In genomic region chr12:12818693-12819092, GRCh38 we compare ENCODE assay signal across 15 cellular contexts. TPM values are rescaled to one million over a fixed set of nuclear protein-coding genes. Genes with fewer than 3 reads are reported as not detected.
A peak's percentile ranks its signal among the peaks of the same experiment; 100 is the strongest.
DNase-seq lines count a peak whose midpoint lies in the region; TF ChIP-seq lines count a peak whose summit lies in the region.
"Had no signal": no experiment of that assay in that cellular context is flagged by ENCODE, and none has a peak within 500 bp of the region (broad histone marks: within the 10 kb centered on the region; RNA-seq: fewer than 3 reads in every experiment).

No MANE protein-coding gene starts in this region.

- in situ Hi-C loops in mammary epithelial cell (cut with MboI; ENCODE audit: low sequenced_read_pairs in 2 of 2): loop anchor here in 1 of 2 donors (25.0 kb wide), 1 partner anchor 394 kb away; no protein-coding TSS in a partner anchor

- WGBS in mammary epithelial cell (ENCODE audit: low coverage, missing lambda C conversion rate): 74% methylated on average over 4 of the region's 4 CpGs
- WGBS in trophoblast cell (ENCODE audit: extremely low coverage, insufficient coverage, insufficient read length): no CpG with 5 or more reads among the region's 4 CpGs

- peak overlapping the region; percentile 85 for H2BK12ac ChIP-seq in trophoblast cell (ENCODE audit: low read length)

- peaks cover 66% of the 10 kb centered on the region for H3K36me3 Mint-ChIP-seq in Caco-2 (ENCODE audit: insufficient read depth, unreplicated experiment)

- no peaks in the 10 kb centered on the region for H3K9me3 Mint-ChIP-seq in Caco-2 (ENCODE audit: unreplicated experiment)
- H3K9me3 Mint-ChIP-seq: dendritic cell treated with granulocyte-macrophage colony-stimulating factor and Interleukin-4, amounts not matched to agents 40 ng/mL and 50 ng/mL, for 4 days had no signal

- POLR2A ChIA-PET in Caco-2 (lab: Charles Lee): interaction anchor here (0.5 to 1.2 kb wide), 3 partner anchors 19 to 1145 kb away, joined by 3 to 8 read pairs (median 3); no protein-coding TSS in a partner anchor

- H3K36me3 ChIP-seq in Caco-2 (ENCODE audit: control insufficient read depth, insufficient read depth, low read length): peaks cover 3% of the 10 kb centered on the region
- H3K36me3 ChIP-seq in mammary epithelial cell (ENCODE audit: insufficient read depth, low read length): peaks cover 40% of the 10 kb centered on the region
- peaks cover 2 to 6% of the 10 kb centered on the region in 2 experiments for H3K36me3 ChIP-seq in trophoblast cell (ENCODE audit: control insufficient read depth in 1 of 2, insufficient read depth in 2 of 2, low read length in 2 of 2)

- H3K9ac ChIP-seq in mammary epithelial cell (ENCODE audit: insufficient read depth, low read length): peak overlapping the region; percentile 84
- H3K9ac ChIP-seq in trophoblast cell (ENCODE audit: low read length): no peak overlapping the region
- H3K9ac ChIP-seq: BLaER1 had no signal

- CTCF ChIA-PET in Caco-2 (lab: Charles Lee): interaction anchor here (0.5 to 1.1 kb wide), 2 partner anchors 18 to 29 kb away, joined by 4 read pairs; no protein-coding TSS in a partner anchor
- CTCF ChIA-PET in mammary epithelial cell (lab: Charles Lee; ENCODE audit: low non-redundant PET): interaction anchor here (0.5 kb wide), 1 partner anchor 394 kb away, joined by 4 read pairs; no protein-coding TSS in a partner anchor

- H4K8ac ChIP-seq in trophoblast cell (ENCODE audit: low read depth, low read length): no peak overlapping the region

- no peak overlapping the region for H4K91ac ChIP-seq in trophoblast cell (ENCODE audit: low read depth, low read length)

- peak overlapping the region; percentile 33 for H2BK5ac ChIP-seq in trophoblast cell (ENCODE audit: low read depth, low read length, poor library complexity)

- no peak overlapping the region for H3K23ac ChIP-seq in trophoblast cell (ENCODE audit: low read length)

- H4K20me1 ChIP-seq in mammary epithelial cell (ENCODE audit: insufficient read depth, low read length): no peaks in the 10 kb centered on the region

- H3K79me2 ChIP-seq in mammary epithelial cell (ENCODE audit: insufficient read depth, low read length) (peaks cover 78% of the 10 kb centered on the region), trophoblast cell (ENCODE audit: control insufficient read depth, insufficient read depth, low read length, poor library complexity) (no peaks in the 10 kb centered on the region)

- H3K4ac ChIP-seq in trophoblast cell (ENCODE audit: low read depth, low read length): peak overlapping the region; percentile 49

- H3K14ac ChIP-seq in trophoblast cell (ENCODE audit: low read length): peak overlapping the region; percentile 50

- H2AK5ac ChIP-seq in trophoblast cell (ENCODE audit: low read length): no peak overlapping the region

- peaks cover 10% of the 10 kb centered on the region for H3K79me1 ChIP-seq in trophoblast cell (ENCODE audit: low read length)

- no peaks in the 10 kb centered on the region for H3K27me3 Mint-ChIP-seq in Caco-2 (ENCODE audit: insufficient read depth, unreplicated experiment)
- H3K27me3 Mint-ChIP-seq: dendritic cell treated with granulocyte-macrophage colony-stimulating factor and Interleukin-4, amounts not matched to agents 40 ng/mL and 50 ng/mL, for 4 days had no signal

- H2BK120ac ChIP-seq in trophoblast cell (ENCODE audit: insufficient read depth, low read length, poor library complexity): no peak overlapping the region

- H3K27ac ChIP-seq in mammary epithelial cell (ENCODE audit: insufficient read depth, low read depth, low read length): peak overlapping the region; percentile 97
- H3K27ac ChIP-seq in trophoblast cell (ENCODE audit: low read depth, low read length): peak overlapping the region; percentile 27
- H3K27ac ChIP-seq: BLaER1, WERI-Rb-1 had no signal

- no peak overlapping the region for H3K4me3 ChIP-seq in Caco-2 (ENCODE audit: low read depth, low read length)
- H3K4me3 ChIP-seq in mammary epithelial cell (replicated peaks in 1 of 3; ENCODE audit: insufficient read depth in 1 of 3, low read depth in 2 of 3, low read length in 3 of 3): no peak overlapping the region
- no peak overlapping the region for H3K4me3 ChIP-seq in trophoblast cell (ENCODE audit: low read depth, low read length)
- H3K4me3 ChIP-seq: BLaER1, transverse colon had no signal

- H3K27ac Mint-ChIP-seq in Caco-2 (ENCODE audit: unreplicated experiment): peak overlapping the region; percentile 67
- H3K27ac Mint-ChIP-seq: dendritic cell treated with granulocyte-macrophage colony-stimulating factor and Interleukin-4, amounts not matched to agents 40 ng/mL and 50 ng/mL, for 4 days had no signal

- peaks cover 60% of the 10 kb centered on the region for H3K4me1 Mint-ChIP-seq in Caco-2 (ENCODE audit: low read depth, unreplicated experiment)

- H3K18ac ChIP-seq in trophoblast cell (ENCODE audit: low read length): no peak overlapping the region

- peak overlapping the region; percentile 73 for H3K4me2 ChIP-seq in mammary epithelial cell (ENCODE audit: insufficient read depth, low read depth, low read length)
- H3K4me2 ChIP-seq in trophoblast cell (ENCODE audit: low read length): no peak overlapping the region
- H3K4me2 ChIP-seq: BLaER1 had no signal

- BruUV-seq in Caco-2 (replicated peaks; lab: Mats Ljungman, UMichigan): no TSS peak
- BruUV-seq in mammary epithelial cell (replicated peaks; lab: Mats Ljungman, UMichigan): no TSS peak

- TF ChIP-seq CTCF in Caco-2 (IDR thresholded peaks at IDR 0.05; ENCODE audit: insufficient read depth in 1 of 2, low read depth in 1 of 2, low read length in 1 of 2, severe bottlenecking in 1 of 2, unreplicated experiment in 1 of 2) (no peak), mammary epithelial cell (conservative IDR thresholded peaks at IDR 0.05 in 1 of 2, IDR thresholded peaks at IDR 0.05 in 1 of 2; ENCODE audit: extremely low read depth in 1 of 2, insufficient read depth in 1 of 2, low read depth in 1 of 2, low read length in 2 of 2) (no peak)

- no peak overlapping the region for H3K4me3 Mint-ChIP-seq in Caco-2 (ENCODE audit: unreplicated experiment)
- H3K4me3 Mint-ChIP-seq: dendritic cell treated with granulocyte-macrophage colony-stimulating factor and Interleukin-4, amounts not matched to agents 40 ng/mL and 50 ng/mL, for 4 days had no signal

- H3K27me3 ChIP-seq in Caco-2 (replicated peaks; ENCODE audit: control insufficient read depth, insufficient read depth, low read length) (no peaks in the 10 kb centered on the region), mammary epithelial cell (ENCODE audit: insufficient read depth, low read length) (no peaks in the 10 kb centered on the region), trophoblast cell (ENCODE audit: insufficient read depth, low read length) (no peaks in the 10 kb centered on the region)
- H3K27me3 ChIP-seq: BLaER1, transverse colon had no signal

- H2AFZ ChIP-seq in mammary epithelial cell (ENCODE audit: low read depth, low read length): no peak overlapping the region
- H2AFZ ChIP-seq in trophoblast cell (ENCODE audit: insufficient read depth, low read length, poor library complexity): no peak overlapping the region

- peaks cover 68% of the 10 kb centered on the region for H3K4me1 ChIP-seq in Caco-2
- H3K4me1 ChIP-seq in mammary epithelial cell (ENCODE audit: insufficient read depth, low read length): peaks cover 52% of the 10 kb centered on the region
- peaks cover 12 to 18% of the 10 kb centered on the region in 2 experiments for H3K4me1 ChIP-seq in trophoblast cell (ENCODE audit: control insufficient read depth in 1 of 2, insufficient read depth in 2 of 2, low read length in 2 of 2)

- no peak overlapping the region for H4K12ac ChIP-seq in trophoblast cell (ENCODE audit: low read depth, low read length)

- DNase-seq in Caco-2 (no peak), NCI-H226 (peak; percentile 12), mammary epithelial cell (peak; percentile 65), trophoblast cell (no peak), SKM-1 (lab: John Stamatoyannopoulos, UW; ENCODE audit: unreplicated experiment) (no peak), HuH-7 (ENCODE audit: low spot score) (no peak), NCI-H1436 (lab: John Stamatoyannopoulos, UW) (no peak)
- no peak for DNase-seq in stimulated activated CD4-positive, alpha-beta T cell treated with anti-CD3 and anti-CD28 coated beads, Interleukin-1b, Interleukin-23, amount 100 ng/mL, for 48 hours
- DNase-seq: activated CD8-positive, alpha-beta memory T cell treated with anti-CD3 and anti-CD28 coated beads, Interleukin-2, amount 50 U/mL, for 48 hours; MV-4-11; NK-92 treated with Interleukin-12 subunit alpha and Interleukin-12 subunit beta, amount 100 ng/mL, for 24 hours; transverse colon; WERI-Rb-1 had no signal

- dilution Hi-C loops in mammary epithelial cell (cut with HindIII; ENCODE audit: low sequenced_read_pairs): no loop called here

- intact Hi-C loops in Caco-2 (cut with micrococcal nuclease; ENCODE audit: unreplicated experiment) (no loop called here), mammary epithelial cell (cut with micrococcal nuclease) (no loop called here)

- no peaks in the 10 kb centered on the region for H3K9me3 ChIP-seq in Caco-2
- no peaks in the 10 kb centered on the region for H3K9me3 ChIP-seq in mammary epithelial cell (replicated peaks; ENCODE audit: insufficient read depth, low read length)
- H3K9me3 ChIP-seq in trophoblast cell (ENCODE audit: insufficient read depth, low read depth, low read length): no peaks in the 10 kb centered on the region
- H3K9me3 ChIP-seq: BLaER1, transverse colon had no signal

RNA-seq across cellular contexts. Expression of gene DDX47, which starts 5.5 kb away (rescaled TPM):
- total RNA-seq in Caco-2 (2022) (121 and 138 TPM in 2 replicates), mammary epithelial cell (10 to 100 TPM; 62.1 to 70.3 TPM)
- 66.1 TPM for polyA plus RNA-seq in mammary epithelial cell
- polyA minus RNA-seq in mammary epithelial cell: 110 TPM
- polyA plus RNA-seq in trophoblast cell (2013): 40.9 and 41.6 TPM in 2 replicates

RNA-seq across cellular contexts. Expression of gene APOLD1, which starts 33.2 kb away (rescaled TPM):
- total RNA-seq in Caco-2 (2022) (4.1 and 4.7 TPM in 2 replicates), mammary epithelial cell (1 to 10 TPM in 1 of 2 donors, under 1 TPM in 1; 0.99 to 2.7 TPM)
- polyA plus RNA-seq in mammary epithelial cell: 0.49 TPM
- polyA minus RNA-seq in mammary epithelial cell: 0.21 TPM
- polyA plus RNA-seq in trophoblast cell (2013): 0.39 and 0.44 TPM in 2 replicates

Comparison
In these comparisons a context has a peak if more than half of its experiments do, and no peak if none do; other contexts are left out.
1. DNase-seq: peak in NCI-H226 (single experiment) and mammary epithelial cell (single experiment); none in Caco-2 (0 of 2), trophoblast cell (0 of 2), SKM-1 (single experiment), HuH-7 (single experiment), NCI-H1436 (single experiment) and stimulated activated CD4-positive, alpha-beta T cell treated with anti-CD3 and anti-CD28 coated beads, Interleukin-1b, Interleukin-23, amount 100 ng/mL, for 48 hours (single experiment).